1 cellular context compared by ENCODE assay signal in the genomic region with DNA sequence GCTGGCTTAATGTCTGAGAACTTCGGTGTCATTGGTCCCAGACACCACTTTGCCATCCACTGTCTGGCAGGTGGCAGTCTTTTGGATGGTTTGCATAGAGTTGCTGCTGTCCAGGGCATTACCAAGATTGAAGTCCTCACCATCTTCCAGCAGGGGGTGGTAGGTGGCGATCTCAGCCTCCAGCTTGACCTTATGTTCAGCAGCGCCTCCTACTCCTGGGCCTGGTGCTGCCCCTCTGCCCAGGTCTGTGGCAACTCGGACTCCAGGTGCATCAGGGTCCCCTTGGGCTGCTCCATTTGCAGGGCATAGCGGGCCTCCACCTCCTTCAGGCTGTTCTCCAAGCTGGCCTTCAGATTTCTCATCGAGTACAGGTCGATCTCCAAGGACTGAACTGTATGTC.
TF ChIP-seq lines count a peak whose summit lies in the region.

No MANE protein-coding gene starts in this region.

TF ChIP-seq in K562, 482 proteins besides CTCF, POLR2A, EP300 and RAD21:
- TF ChIP-seq SMARCC2 (IDR thresholded peaks at IDR 0.05; ENCODE audit: low read depth) = no peak
- no peak for TF ChIP-seq TAF15 (IDR thresholded peaks at IDR 0.05; ENCODE audit: low read depth, low read length)
- TF ChIP-seq ZNF444 (CRISPR knock-in tag; IDR thresholded peaks at IDR 0.05) = no peak
